18 cellular contexts compared by ENCODE assay signal in genomic region chr7:109092268-109092667, GRCh38.
DNase-seq lines count a peak whose midpoint lies in the region; ATAC-seq and TF ChIP-seq lines count a peak whose summit lies in the region.
"Had no signal": no experiment of that assay in that cellular context is flagged by ENCODE, and none has a peak within 500 bp of the region (broad histone marks: within the 10 kb centered on the region; RNA-seq: fewer than 3 reads in every experiment).

No MANE protein-coding gene starts in this region.

- no CpG with 5 or more reads among the region's 1 CpG for WGBS in H9 (ENCODE audit: extremely low coverage, insufficient read length, low lambda C conversion rate)

- no peak overlapping the region for H2BK15ac ChIP-seq in H9 (ENCODE audit: low read depth, low read length)

- H3K27me3 Mint-ChIP-seq in H9 (ENCODE audit: low read depth): no peaks in the 10 kb centered on the region
- H3K27me3 Mint-ChIP-seq: CD4-positive, alpha-beta memory T cell; central memory CD8-positive, alpha-beta T cell had no signal

- H3K23ac ChIP-seq in H9 (ENCODE audit: insufficient read length, low read depth, low read length): no peak overlapping the region

- no peak overlapping the region for H2BK120ac ChIP-seq in H9 (ENCODE audit: low read depth, low read length, poor library complexity, severe bottlenecking)

- intact Hi-C loops in A673 (cut with micrococcal nuclease; ENCODE audit: unreplicated experiment) (no loop called here), PC-3 (cut with micrococcal nuclease) (no loop called here)

- H3K4me3 ChIP-seq in A673 (ENCODE audit: low read depth, low read length, poor library complexity, severe bottlenecking) (no peak overlapping the region), PC-3 (ENCODE audit: low read length) (no peak overlapping the region), epithelial cell of proximal tubule (ENCODE audit: low read depth, low read length) (no peak overlapping the region)
- H3K4me3 ChIP-seq: mucosa of descending colon had no signal

- H3K9me3 ChIP-seq in A673 (ENCODE audit: low read depth, low read length, poor library complexity, severe bottlenecking) (no peaks in the 10 kb centered on the region), H9 (ENCODE audit: control insufficient read depth, low read depth, low read length) (no peaks in the 10 kb centered on the region), PC-3 (ENCODE audit: low read length) (no peaks in the 10 kb centered on the region)

- H3K27ac ChIP-seq in A673 (ENCODE audit: low read depth, low read length, poor library complexity, severe bottlenecking): no peak overlapping the region
- H3K27ac ChIP-seq in H9 (ENCODE audit: insufficient read length, low read depth, low read length): no peak overlapping the region
- no peak overlapping the region for H3K27ac ChIP-seq in PC-3 (ENCODE audit: low read length)

- no peak overlapping the region for H3K14ac ChIP-seq in H9 (ENCODE audit: insufficient read depth, low read length)

- H2BK12ac ChIP-seq in H9 (ENCODE audit: insufficient read length, low read depth, low read length): no peak overlapping the region

- H3K9me3 Mint-ChIP-seq in H9: peaks cover 3 to 6% of the 10 kb centered on the region in 2 experiments; a peak in 3 of 5 replicates
- H3K9me3 Mint-ChIP-seq: central memory CD8-positive, alpha-beta T cell had no signal

- H3K79me2 ChIP-seq in H9 (ENCODE audit: insufficient read depth, low read length) (no peaks in the 10 kb centered on the region), PC-3 (ENCODE audit: low read length) (no peaks in the 10 kb centered on the region)

- H3K79me1 ChIP-seq in H9 (ENCODE audit: insufficient read depth, low read depth, low read length, poor library complexity, severe bottlenecking): no peaks in the 10 kb centered on the region

- no peaks in the 10 kb centered on the region for H3K4me1 Mint-ChIP-seq in H9
- H3K4me1 Mint-ChIP-seq: CD4-positive, alpha-beta memory T cell; central memory CD8-positive, alpha-beta T cell had no signal

- H2AK5ac ChIP-seq in H9 (ENCODE audit: insufficient read length, low read length): no peak overlapping the region

- no peaks in the 10 kb centered on the region for H3F3A ChIP-seq in PC-3 (ENCODE audit: low read length, unreplicated experiment)

- DNase-seq in A673 (ENCODE audit: low spot score): peak; percentile 18
- no peak for DNase-seq in H9
- DNase-seq in PC-3: no peak
- DNase-seq in epithelial cell of proximal tubule (ENCODE audit: low read depth): no peak
- no peak for DNase-seq in effector CD8-positive, alpha-beta T cell (lab: John Stamatoyannopoulos, UW)
- no peak for DNase-seq in DMS79 treated with DMSO at 0.1 percent for 48 hours (lab: John Stamatoyannopoulos, UW)
- no peak for DNase-seq in glomerular visceral epithelial cell (ENCODE audit: extremely low spot score)
- DNase-seq: activated CD4-positive, alpha-beta T cell treated with anti-CD3 and anti-CD28 coated beads, Interleukin-2, amount 50 U/mL, for 48 hours; activated T-cell treated with anti-CD3 and anti-CD28 coated beads for 4 hours; CD4-positive, alpha-beta memory T cell; left ventricle myocardium superior; mucosa of descending colon; NCI-H146; NCI-H226; SHP77 treated with DMSO at 0.1 percent for 48 hours had no signal

- no peak overlapping the region for H3K18ac ChIP-seq in H9 (ENCODE audit: insufficient read length, low read depth, low read length)

- no peak overlapping the region for H3T11ph ChIP-seq in H9 (ENCODE audit: low read length)

- H2BK5ac ChIP-seq in H9 (ENCODE audit: insufficient read length, low read length): no peak overlapping the region

- POLR2A ChIA-PET in A673 (lab: Charles Lee; ENCODE audit: low non-redundant PET): no interaction called here
- POLR2A ChIA-PET in PC-3 (lab: Charles Lee; ENCODE audit: unreplicated experiment): no interaction called here

- ATAC-seq in PC-3 (no peak; the same call in 1 of the 2 replicates), GM21619 (IDR thresholded peaks at IDR 0.05; ENCODE audit: unreplicated experiment) (no peak)
- ATAC-seq: left ventricle myocardium superior, mucosa of descending colon had no signal

- H2AFZ ChIP-seq in H9 (ENCODE audit: low read length) (no peak overlapping the region), PC-3 (ENCODE audit: low read length) (no peak overlapping the region)

- H3K4me3 Mint-ChIP-seq in H9: no peak overlapping the region
- H3K4me3 Mint-ChIP-seq: CD4-positive, alpha-beta memory T cell; central memory CD8-positive, alpha-beta T cell; T-helper 1 cell treated with Interleukin-12 subunit alpha and Interleukin-12 subunit beta and Interleukin-4 antibody, amounts not matched to agents 30 μg/mL and 1 μg/mL, for 36 hours had no signal

- H4K91ac ChIP-seq in H9 (ENCODE audit: insufficient read length, low read depth, low read length): no peak overlapping the region

- H3K27me3 ChIP-seq in A673 (replicated peaks; ENCODE audit: insufficient read depth, low read depth, low read length, poor library complexity) (no peaks in the 10 kb centered on the region), H9 (ENCODE audit: insufficient read depth, low read length) (no peaks in the 10 kb centered on the region), PC-3 (ENCODE audit: low read length) (no peaks in the 10 kb centered on the region)

- H3K4me1 ChIP-seq in A673 (ENCODE audit: insufficient read depth, low read length, poor library complexity, severe bottlenecking): no peaks in the 10 kb centered on the region
- no peaks in the 10 kb centered on the region for H3K4me1 ChIP-seq in H9 (ENCODE audit: insufficient read depth, low read length)
- no peaks in the 10 kb centered on the region for H3K4me1 ChIP-seq in PC-3 (ENCODE audit: insufficient read depth, low read length)

- H3K27ac Mint-ChIP-seq in H9: no peak overlapping the region
- H3K27ac Mint-ChIP-seq: CD4-positive, alpha-beta memory T cell; T-helper 1 cell treated with Interleukin-12 subunit alpha and Interleukin-12 subunit beta and Interleukin-4 antibody, amounts not matched to agents 30 μg/mL and 1 μg/mL, for 36 hours had no signal

- no peak overlapping the region for H2BK20ac ChIP-seq in H9 (ENCODE audit: low read depth, low read length, poor library complexity, severe bottlenecking)

- H3K9ac ChIP-seq in H9 (ENCODE audit: extremely low read depth, insufficient read length, low read length): no peak overlapping the region
- no peak overlapping the region for H3K9ac ChIP-seq in PC-3 (ENCODE audit: low read length)

- no peaks in the 10 kb centered on the region for H3K36me3 ChIP-seq in A673 (ENCODE audit: insufficient read depth, low read length, poor library complexity, severe bottlenecking)
- no peaks in the 10 kb centered on the region for H3K36me3 ChIP-seq in PC-3 (ENCODE audit: low read depth, low read length)

- H3K9me2 ChIP-seq in PC-3 (replicated peaks; ENCODE audit: low read length): no peaks in the 10 kb centered on the region

- no peaks in the 10 kb centered on the region for H3K23me2 ChIP-seq in H9 (ENCODE audit: insufficient read length, low read depth, low read length, poor library complexity, severe bottlenecking)

- H3K36me3 Mint-ChIP-seq in H9 (ENCODE audit: insufficient read depth in 1 of 3, low read depth in 3 of 3): no peaks in the 10 kb centered on the region
- H3K36me3 Mint-ChIP-seq: CD4-positive, alpha-beta memory T cell had no signal

- CTCF ChIA-PET in A673 (lab: Charles Lee) (interaction anchor here (0.8 kb wide), 1 partner anchor 119 kb away, joined by 3 read pairs; no protein-coding TSS in a partner anchor), PC-3 (lab: Charles Lee) (interaction anchor here (0.5 to 1.2 kb wide), 2 partner anchors 286 to 452 kb away, joined by 3 to 5 read pairs; no protein-coding TSS in a partner anchor)

- H3K56ac ChIP-seq in H9 (ENCODE audit: insufficient read length, low read depth, low read length): no peak overlapping the region

- H3K4me2 ChIP-seq in H9 (ENCODE audit: insufficient read depth, insufficient read length, low read length) (no peak overlapping the region), PC-3 (ENCODE audit: low read length) (no peak overlapping the region)

- no peaks in the 10 kb centered on the region for H4K20me1 ChIP-seq in H9 (ENCODE audit: control insufficient read depth, insufficient read depth, insufficient read length)
- H4K20me1 ChIP-seq in PC-3 (ENCODE audit: low read length): no peaks in the 10 kb centered on the region

- no peak overlapping the region for H3K4ac ChIP-seq in H9 (ENCODE audit: low read depth, low read length)

- peak; percentile 51 for TF ChIP-seq CTCF in A673 (conservative IDR thresholded peaks at IDR 0.05; ENCODE audit: low read depth, low read length)
- peak; percentile 53 for TF ChIP-seq CTCF in H9 (conservative IDR thresholded peaks at IDR 0.05)
- TF ChIP-seq CTCF in PC-3 (conservative IDR thresholded peaks at IDR 0.05; ENCODE audit: low read depth, low read length): peak; percentile 21; the same call in 1 of the 2 replicates
- TF ChIP-seq CTCF in epithelial cell of proximal tubule (conservative IDR thresholded peaks at IDR 0.05; ENCODE audit: low read depth, low read length): peak; percentile 39

- no peak overlapping the region for H4K5ac ChIP-seq in H9 (ENCODE audit: insufficient read length, low read depth, low read length)

- H4K8ac ChIP-seq in H9 (replicated peaks; ENCODE audit: insufficient read length, low read depth, low read length): no peak overlapping the region

- BruUV-seq in A673 (replicated peaks; lab: Mats Ljungman, UMichigan): no TSS peak
- no TSS peak for BruUV-seq in PC-3 (replicated peaks; lab: Mats Ljungman, UMichigan)
